1 cellular context compared by ENCODE assay signal in the genomic region with DNA sequence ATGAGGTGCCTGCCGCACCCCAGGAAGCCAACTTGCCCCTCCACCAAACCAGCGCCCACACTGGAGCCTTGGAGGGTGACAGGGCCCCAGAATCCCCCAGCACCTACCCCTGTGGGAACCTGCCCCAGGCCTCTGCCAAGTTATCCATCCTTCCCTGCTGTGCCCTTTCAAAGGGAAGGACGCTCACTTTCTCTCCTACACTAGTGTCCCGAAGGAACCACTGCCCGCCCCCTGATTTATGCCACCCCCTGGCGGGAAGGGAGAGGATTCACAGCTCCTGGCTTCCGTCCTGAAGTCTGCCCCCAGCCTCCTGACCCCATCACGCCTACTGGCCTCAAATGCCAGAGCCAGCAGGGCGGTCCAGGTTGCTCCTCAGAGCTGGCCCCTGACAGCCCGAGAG.
TF ChIP-seq lines count a peak whose summit lies in the region.

No MANE protein-coding gene starts in this region.

TF ChIP-seq in HepG2, 621 proteins besides CTCF, POLR2A, EP300 and RAD21 (continued from another document):
- TF ChIP-seq, protein P1, sequence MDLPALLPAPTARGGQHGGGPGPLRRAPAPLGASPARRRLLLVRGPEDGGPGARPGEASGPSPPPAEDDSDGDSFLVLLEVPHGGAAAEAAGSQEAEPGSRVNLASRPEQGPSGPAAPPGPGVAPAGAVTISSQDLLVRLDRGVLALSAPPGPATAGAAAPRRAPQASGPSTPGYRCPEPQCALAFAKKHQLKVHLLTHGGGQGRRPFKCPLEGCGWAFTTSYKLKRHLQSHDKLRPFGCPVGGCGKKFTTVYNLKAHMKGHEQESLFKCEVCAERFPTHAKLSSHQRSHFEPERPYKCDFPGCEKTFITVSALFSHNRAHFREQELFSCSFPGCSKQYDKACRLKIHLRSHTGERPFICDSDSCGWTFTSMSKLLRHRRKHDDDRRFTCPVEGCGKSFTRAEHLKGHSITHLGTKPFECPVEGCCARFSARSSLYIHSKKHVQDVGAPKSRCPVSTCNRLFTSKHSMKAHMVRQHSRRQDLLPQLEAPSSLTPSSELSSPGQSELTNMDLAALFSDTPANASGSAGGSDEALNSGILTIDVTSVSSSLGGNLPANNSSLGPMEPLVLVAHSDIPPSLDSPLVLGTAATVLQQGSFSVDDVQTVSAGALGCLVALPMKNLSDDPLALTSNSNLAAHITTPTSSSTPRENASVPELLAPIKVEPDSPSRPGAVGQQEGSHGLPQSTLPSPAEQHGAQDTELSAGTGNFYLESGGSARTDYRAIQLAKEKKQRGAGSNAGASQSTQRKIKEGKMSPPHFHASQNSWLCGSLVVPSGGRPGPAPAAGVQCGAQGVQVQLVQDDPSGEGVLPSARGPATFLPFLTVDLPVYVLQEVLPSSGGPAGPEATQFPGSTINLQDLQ (CRISPR knock-in tag; IDR thresholded peaks at IDR 0.05) = no peak
- TF ChIP-seq, protein P2, sequence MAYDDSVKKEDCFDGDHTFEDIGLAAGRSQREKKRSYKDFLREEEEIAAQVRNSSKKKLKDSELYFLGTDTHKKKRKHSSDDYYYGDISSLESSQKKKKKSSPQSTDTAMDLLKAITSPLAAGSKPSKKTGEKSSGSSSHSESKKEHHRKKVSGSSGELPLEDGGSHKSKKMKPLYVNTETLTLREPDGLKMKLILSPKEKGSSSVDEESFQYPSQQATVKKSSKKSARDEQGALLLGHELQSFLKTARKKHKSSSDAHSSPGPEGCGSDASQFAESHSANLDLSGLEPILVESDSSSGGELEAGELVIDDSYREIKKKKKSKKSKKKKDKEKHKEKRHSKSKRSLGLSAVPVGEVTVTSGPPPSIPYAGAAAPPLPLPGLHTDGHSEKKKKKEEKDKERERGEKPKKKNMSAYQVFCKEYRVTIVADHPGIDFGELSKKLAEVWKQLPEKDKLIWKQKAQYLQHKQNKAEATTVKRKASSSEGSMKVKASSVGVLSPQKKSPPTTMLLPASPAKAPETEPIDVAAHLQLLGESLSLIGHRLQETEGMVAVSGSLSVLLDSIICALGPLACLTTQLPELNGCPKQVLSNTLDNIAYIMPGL (CRISPR knock-in tag; IDR thresholded peaks at IDR 0.05; ENCODE audit: borderline replicate concordance in 1 of 2, low read depth in 1 of 2) = 0 out of 4 replicates have a peak, but pooled peaks of 1 of the 2 experiments have one; percentile 22
- TF ChIP-seq ZNF235 (CRISPR knock-in tag; IDR thresholded peaks at IDR 0.05; ENCODE audit: borderline replicate concordance) = no peak
- TF ChIP-seq, protein P3, sequence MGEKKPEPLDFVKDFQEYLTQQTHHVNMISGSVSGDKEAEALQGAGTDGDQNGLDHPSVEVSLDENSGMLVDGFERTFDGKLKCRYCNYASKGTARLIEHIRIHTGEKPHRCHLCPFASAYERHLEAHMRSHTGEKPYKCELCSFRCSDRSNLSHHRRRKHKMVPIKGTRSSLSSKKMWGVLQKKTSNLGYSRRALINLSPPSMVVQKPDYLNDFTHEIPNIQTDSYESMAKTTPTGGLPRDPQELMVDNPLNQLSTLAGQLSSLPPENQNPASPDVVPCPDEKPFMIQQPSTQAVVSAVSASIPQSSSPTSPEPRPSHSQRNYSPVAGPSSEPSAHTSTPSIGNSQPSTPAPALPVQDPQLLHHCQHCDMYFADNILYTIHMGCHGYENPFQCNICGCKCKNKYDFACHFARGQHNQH (CRISPR knock-in tag; IDR thresholded peaks at IDR 0.05) = no peak
- no peak for TF ChIP-seq BORCS8-MEF2B (CRISPR knock-in tag; IDR thresholded peaks at IDR 0.05)
- TF ChIP-seq, protein P4, sequence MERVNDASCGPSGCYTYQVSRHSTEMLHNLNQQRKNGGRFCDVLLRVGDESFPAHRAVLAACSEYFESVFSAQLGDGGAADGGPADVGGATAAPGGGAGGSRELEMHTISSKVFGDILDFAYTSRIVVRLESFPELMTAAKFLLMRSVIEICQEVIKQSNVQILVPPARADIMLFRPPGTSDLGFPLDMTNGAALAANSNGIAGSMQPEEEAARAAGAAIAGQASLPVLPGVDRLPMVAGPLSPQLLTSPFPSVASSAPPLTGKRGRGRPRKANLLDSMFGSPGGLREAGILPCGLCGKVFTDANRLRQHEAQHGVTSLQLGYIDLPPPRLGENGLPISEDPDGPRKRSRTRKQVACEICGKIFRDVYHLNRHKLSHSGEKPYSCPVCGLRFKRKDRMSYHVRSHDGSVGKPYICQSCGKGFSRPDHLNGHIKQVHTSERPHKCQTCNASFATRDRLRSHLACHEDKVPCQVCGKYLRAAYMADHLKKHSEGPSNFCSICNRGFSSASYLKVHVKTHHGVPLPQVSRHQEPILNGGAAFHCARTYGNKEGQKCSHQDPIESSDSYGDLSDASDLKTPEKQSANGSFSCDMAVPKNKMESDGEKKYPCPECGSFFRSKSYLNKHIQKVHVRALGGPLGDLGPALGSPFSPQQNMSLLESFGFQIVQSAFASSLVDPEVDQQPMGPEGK (CRISPR knock-in tag; IDR thresholded peaks at IDR 0.05) = peak; percentile 67; the same call in 1 of the 2 replicates
- TF ChIP-seq IRF2 (CRISPR knock-in tag; IDR thresholded peaks at IDR 0.05) = 0 out of 2 replicates have a peak, but pooled peaks have one; percentile 21
- TF ChIP-seq HOXA3 (CRISPR knock-in tag; IDR thresholded peaks at IDR 0.05) = 0 out of 2 replicates have a peak, but pooled peaks have one; percentile 28
- TF ChIP-seq, protein P5, sequence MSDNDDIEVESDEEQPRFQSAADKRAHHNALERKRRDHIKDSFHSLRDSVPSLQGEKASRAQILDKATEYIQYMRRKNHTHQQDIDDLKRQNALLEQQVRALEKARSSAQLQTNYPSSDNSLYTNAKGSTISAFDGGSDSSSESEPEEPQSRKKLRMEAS (IDR thresholded peaks at IDR 0.05) = 0 out of 2 replicates have a peak, but pooled peaks have one; percentile 25
- TF ChIP-seq, protein P6, sequence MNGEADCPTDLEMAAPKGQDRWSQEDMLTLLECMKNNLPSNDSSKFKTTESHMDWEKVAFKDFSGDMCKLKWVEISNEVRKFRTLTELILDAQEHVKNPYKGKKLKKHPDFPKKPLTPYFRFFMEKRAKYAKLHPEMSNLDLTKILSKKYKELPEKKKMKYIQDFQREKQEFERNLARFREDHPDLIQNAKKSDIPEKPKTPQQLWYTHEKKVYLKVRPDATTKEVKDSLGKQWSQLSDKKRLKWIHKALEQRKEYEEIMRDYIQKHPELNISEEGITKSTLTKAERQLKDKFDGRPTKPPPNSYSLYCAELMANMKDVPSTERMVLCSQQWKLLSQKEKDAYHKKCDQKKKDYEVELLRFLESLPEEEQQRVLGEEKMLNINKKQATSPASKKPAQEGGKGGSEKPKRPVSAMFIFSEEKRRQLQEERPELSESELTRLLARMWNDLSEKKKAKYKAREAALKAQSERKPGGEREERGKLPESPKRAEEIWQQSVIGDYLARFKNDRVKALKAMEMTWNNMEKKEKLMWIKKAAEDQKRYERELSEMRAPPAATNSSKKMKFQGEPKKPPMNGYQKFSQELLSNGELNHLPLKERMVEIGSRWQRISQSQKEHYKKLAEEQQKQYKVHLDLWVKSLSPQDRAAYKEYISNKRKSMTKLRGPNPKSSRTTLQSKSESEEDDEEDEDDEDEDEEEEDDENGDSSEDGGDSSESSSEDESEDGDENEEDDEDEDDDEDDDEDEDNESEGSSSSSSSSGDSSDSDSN (CRISPR knock-in tag; IDR thresholded peaks at IDR 0.05) = no peak
- TF ChIP-seq NFYC (CRISPR knock-in tag; IDR thresholded peaks at IDR 0.05) = peak; percentile 22; the same call in 1 of the 2 replicates
- peak; percentile 38; the same call in 1 of the 2 replicates for TF ChIP-seq SAP130 (CRISPR knock-in tag; IDR thresholded peaks at IDR 0.05; ENCODE audit: low read depth)
- no peak for TF ChIP-seq SP1 (IDR thresholded peaks at IDR 0.05)
- TF ChIP-seq SP1 (CRISPR knock-in tag; IDR thresholded peaks at IDR 0.05) = peak; percentile 54; the same call in 1 of the 2 replicates
- TF ChIP-seq, protein P7, sequence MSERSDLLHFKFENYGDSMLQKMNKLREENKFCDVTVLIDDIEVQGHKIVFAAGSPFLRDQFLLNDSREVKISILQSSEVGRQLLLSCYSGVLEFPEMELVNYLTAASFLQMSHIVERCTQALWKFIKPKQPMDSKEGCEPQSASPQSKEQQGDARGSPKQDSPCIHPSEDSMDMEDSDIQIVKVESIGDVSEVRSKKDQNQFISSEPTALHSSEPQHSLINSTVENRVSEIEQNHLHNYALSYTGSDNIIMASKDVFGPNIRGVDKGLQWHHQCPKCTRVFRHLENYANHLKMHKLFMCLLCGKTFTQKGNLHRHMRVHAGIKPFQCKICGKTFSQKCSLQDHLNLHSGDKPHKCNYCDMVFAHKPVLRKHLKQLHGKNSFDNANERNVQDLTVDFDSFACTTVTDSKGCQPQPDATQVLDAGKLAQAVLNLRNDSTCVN (CRISPR knock-in tag; IDR thresholded peaks at IDR 0.05; ENCODE audit: borderline replicate concordance) = 0 out of 2 replicates have a peak, but pooled peaks have one; percentile 36
